8 cellular contexts compared by ENCODE assay signal in the genomic region with DNA sequence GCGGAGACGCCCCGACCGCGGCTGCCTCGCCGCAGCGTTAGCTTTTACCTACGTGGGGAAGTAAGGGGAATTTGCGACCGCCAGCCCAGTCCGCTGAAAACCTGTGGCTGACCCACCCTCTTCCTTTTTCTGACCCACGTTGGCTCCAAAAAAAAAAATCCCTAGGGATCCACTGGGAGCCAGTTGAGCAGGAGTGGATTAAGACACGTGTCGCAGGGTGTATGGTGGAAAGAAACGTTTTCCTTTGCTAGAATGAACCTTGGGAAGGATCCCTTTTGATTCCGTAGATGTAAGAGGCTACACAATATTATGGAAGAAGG. TPM values are rescaled to one million over a fixed set of nuclear protein-coding genes. Genes with fewer than 3 reads are reported as not detected.
A peak's percentile ranks its signal among the peaks of the same experiment; 100 is the strongest.
DNase-seq lines count a peak whose midpoint lies in the region; ATAC-seq, FAIRE-seq and TF ChIP-seq lines count a peak whose summit lies in the region.

No MANE protein-coding gene starts in this region.

- H3K27ac Mint-ChIP-seq in astrocyte (ENCODE audit: unreplicated experiment): peak overlapping the region; percentile 86

- DNase-seq in GM12864 (ENCODE audit: low read depth) (no peak), astrocyte (ENCODE audit: low read depth) (no peak), thoracic aorta (ENCODE audit: low spot score) (no peak), GM19239 (ENCODE audit: insufficient read length, low spot score) (no peak)

- peaks cover 55% of the 10 kb centered on the region for H3K79me2 ChIP-seq in astrocyte (ENCODE audit: insufficient read depth, low read length)

- H3K9me3 ChIP-seq in KOPT-K1 (ENCODE audit: insufficient read depth, low read length, poor library complexity, severe bottlenecking) (no peaks in the 10 kb centered on the region), astrocyte (ENCODE audit: insufficient read depth, low read depth, low read length) (no peaks in the 10 kb centered on the region), thoracic aorta (no peaks in the 10 kb centered on the region)

- peaks cover 26% of the 10 kb centered on the region for H3K4me1 Mint-ChIP-seq in astrocyte (ENCODE audit: low read depth, unreplicated experiment)

- H3K36me3 ChIP-seq in KOPT-K1 (ENCODE audit: insufficient read depth, low read length) (no peaks in the 10 kb centered on the region), astrocyte (ENCODE audit: insufficient read depth, low read length) (no peaks in the 10 kb centered on the region), thoracic aorta (no peaks in the 10 kb centered on the region)

- peak overlapping the region; percentile 100 for H3K4me3 Mint-ChIP-seq in astrocyte (ENCODE audit: unreplicated experiment)

- peaks cover 31% of the 10 kb centered on the region for H4K20me1 ChIP-seq in astrocyte (ENCODE audit: insufficient read depth, low read length)

- H3K27ac ChIP-seq in KOPT-K1 (ENCODE audit: low read depth, low read length, poor library complexity, severe bottlenecking) (peak overlapping the region; percentile 73), astrocyte (ENCODE audit: low read depth, low read length) (peak overlapping the region; percentile 88), layer of hippocampus (ENCODE audit: low read depth, low read length) (peak overlapping the region; percentile 90), thoracic aorta (peak overlapping the region; percentile 86 to 98)

- H3K4me1 ChIP-seq in astrocyte (ENCODE audit: insufficient read depth, low read length): peaks cover 19% of the 10 kb centered on the region
- peaks cover 21 to 42% of the 10 kb centered on the region in 2 donors for H3K4me1 ChIP-seq in thoracic aorta (ENCODE audit: control insufficient read depth in 1 of 2, low read depth in 2 of 2)

- H2AFZ ChIP-seq in astrocyte (ENCODE audit: low read depth, low read length): peak overlapping the region; percentile 95

- no peaks in the 10 kb centered on the region for H3K9me3 Mint-ChIP-seq in astrocyte (ENCODE audit: unreplicated experiment)

- FAIRE-seq in astrocyte (lab: Jason Lieb, UNC): no peak
- FAIRE-seq in GM19239 (lab: Jason Lieb, UNC): no peak

- H3K27me3 Mint-ChIP-seq in astrocyte (ENCODE audit: low read depth, unreplicated experiment): no peaks in the 10 kb centered on the region

- no peaks in the 10 kb centered on the region for H3K36me3 Mint-ChIP-seq in astrocyte (ENCODE audit: low read depth, unreplicated experiment)

- ATAC-seq in thoracic aorta (ENCODE audit: insufficient number of reproducible peaks, low FRiP score, low read depth): peak; percentile 50
- no peak for ATAC-seq in GM21423 (IDR thresholded peaks at IDR 0.05; ENCODE audit: unreplicated experiment)
- ATAC-seq in HG02870 (IDR thresholded peaks at IDR 0.05; ENCODE audit: unreplicated experiment): no peak

- peak overlapping the region; percentile 97 for H3K4me2 ChIP-seq in astrocyte (ENCODE audit: low read length)

- peak overlapping the region; percentile 89 for H3K4me3 ChIP-seq in GM12864 (ENCODE audit: low read depth, low read length)
- peak overlapping the region; percentile 97 for H3K4me3 ChIP-seq in astrocyte (ENCODE audit: insufficient read depth, low read depth, low read length)
- peak overlapping the region; percentile 100 for H3K4me3 ChIP-seq in thoracic aorta

- TF ChIP-seq CTCF in GM12864 (IDR thresholded peaks at IDR 0.05; ENCODE audit: low read depth, low read length, missing control alignments): no peak
- no peak for TF ChIP-seq CTCF in astrocyte (IDR thresholded peaks at IDR 0.05; ENCODE audit: insufficient read depth, low read depth, low read length)
- TF ChIP-seq CTCF in thoracic aorta (IDR thresholded peaks at IDR 0.05): no peak

- peak overlapping the region; percentile 97 for H3K9ac ChIP-seq in astrocyte (ENCODE audit: low read length)

- H3K27me3 ChIP-seq in astrocyte (ENCODE audit: insufficient read depth, low read length) (no peaks in the 10 kb centered on the region), layer of hippocampus (ENCODE audit: control insufficient read depth, insufficient read depth, low read length) (no peaks in the 10 kb centered on the region), thoracic aorta (replicated peaks; ENCODE audit: insufficient read depth) (no peaks in the 10 kb centered on the region)

RNA-seq across cellular contexts. Expression of a gene that starts 0.6 kb away (rescaled TPM):
- total RNA-seq in astrocyte (87.3 and 92.6 TPM in 2 replicates), thoracic aorta (100 to 1,000 TPM in 1 of 2 donors, 10 to 100 TPM in 1; 64.7 to 102 TPM)

RNA-seq across cellular contexts. Expression of a gene that starts 29.9 kb away (rescaled TPM):
- total RNA-seq in astrocyte: 10.9 and 13.0 TPM in 2 replicates
- total RNA-seq in thoracic aorta: 1 to 10 TPM in 1 of 2 donors, not detected in 1; 4.0 TPM

RNA-seq across cellular contexts. Expression of a gene that starts 50.1 kb away (rescaled TPM):
- 0.27 TPM in 1 of 2 replicates, not detected in the other for total RNA-seq in astrocyte
- total RNA-seq in thoracic aorta: not detected
